In the genomic region with DNA sequence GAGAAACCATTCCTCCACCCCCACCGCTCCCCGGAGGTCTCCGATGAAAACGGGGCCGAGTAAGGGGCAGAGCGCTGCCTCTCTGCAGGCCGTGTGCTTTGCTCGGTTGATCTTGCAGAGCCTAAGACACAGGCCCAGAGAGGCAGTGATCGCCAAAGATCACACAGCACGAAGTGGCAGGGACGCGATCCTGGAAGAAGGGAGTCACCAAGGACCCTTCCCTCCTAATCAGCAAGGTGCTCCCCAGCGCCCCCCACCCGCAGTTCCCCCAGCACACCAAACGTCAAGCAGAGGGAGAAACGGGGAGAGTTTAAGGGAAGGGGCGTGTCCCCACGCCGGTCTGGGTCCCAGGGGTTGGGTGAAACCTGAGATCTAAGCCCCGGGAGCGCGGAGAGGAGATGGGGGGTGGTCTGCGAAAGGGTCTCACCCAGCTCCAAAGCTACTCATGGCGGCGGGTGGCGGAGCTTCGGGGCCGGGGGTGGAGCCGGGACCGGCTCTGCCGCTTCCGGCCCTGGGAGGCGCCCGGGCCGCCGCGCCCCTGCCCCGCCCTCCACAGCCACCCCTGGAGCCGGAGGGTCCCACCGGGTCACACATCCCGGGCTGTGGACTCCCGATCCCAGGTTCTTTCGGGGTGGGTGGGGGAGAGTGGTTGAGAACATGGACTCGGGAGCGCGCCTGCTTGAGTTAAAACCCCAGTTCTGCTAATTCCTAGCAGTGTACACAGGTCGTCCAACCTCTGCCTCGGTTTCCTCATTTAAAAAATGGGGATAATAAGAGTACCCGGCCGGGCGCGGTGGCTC, we compare ENCODE assay signal across 8 cellular contexts. TPM values are rescaled to one million over a fixed set of nuclear protein-coding genes. Genes with fewer than 3 reads are reported as not detected.
DNase-seq lines count a peak whose midpoint lies in the region; ATAC-seq and TF ChIP-seq lines count a peak whose summit lies in the region.

A gene with protein sequence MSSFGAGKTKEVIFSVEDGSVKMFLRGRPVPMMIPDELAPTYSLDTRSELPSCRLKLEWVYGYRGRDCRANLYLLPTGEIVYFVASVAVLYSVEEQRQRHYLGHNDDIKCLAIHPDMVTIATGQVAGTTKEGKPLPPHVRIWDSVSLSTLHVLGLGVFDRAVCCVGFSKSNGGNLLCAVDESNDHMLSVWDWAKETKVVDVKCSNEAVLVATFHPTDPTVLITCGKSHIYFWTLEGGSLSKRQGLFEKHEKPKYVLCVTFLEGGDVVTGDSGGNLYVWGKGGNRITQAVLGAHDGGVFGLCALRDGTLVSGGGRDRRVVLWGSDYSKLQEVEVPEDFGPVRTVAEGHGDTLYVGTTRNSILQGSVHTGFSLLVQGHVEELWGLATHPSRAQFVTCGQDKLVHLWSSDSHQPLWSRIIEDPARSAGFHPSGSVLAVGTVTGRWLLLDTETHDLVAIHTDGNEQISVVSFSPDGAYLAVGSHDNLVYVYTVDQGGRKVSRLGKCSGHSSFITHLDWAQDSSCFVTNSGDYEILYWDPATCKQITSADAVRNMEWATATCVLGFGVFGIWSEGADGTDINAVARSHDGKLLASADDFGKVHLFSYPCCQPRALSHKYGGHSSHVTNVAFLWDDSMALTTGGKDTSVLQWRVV (minus strand): TSS at position 468 of the 800 bp plus-strand sequence. CDS start 21 bp downstream, at position 447.

- no peak for TF ChIP-seq CTCF in subcutaneous adipose tissue (IDR thresholded peaks at IDR 0.05; ENCODE audit: low read depth)

- no peaks in the 10 kb centered on the region for H3K9me3 ChIP-seq in muscle layer of duodenum (ENCODE audit: control insufficient read depth in 1 of 2, low read length in 2 of 2)

- no peaks in the 10 kb centered on the region for H3K36me3 ChIP-seq in muscle layer of duodenum (ENCODE audit: control insufficient read depth in 1 of 2, insufficient read depth in 2 of 2, low read length in 2 of 2)

- peaks cover 5% of the 10 kb centered on the region for H3K27me3 ChIP-seq in muscle layer of duodenum (ENCODE audit: low read depth, low read length)

- no peak for ATAC-seq in GM19455 (IDR thresholded peaks at IDR 0.05; ENCODE audit: unreplicated experiment)

- H3K4me1 ChIP-seq in muscle layer of duodenum (ENCODE audit: control insufficient read depth in 1 of 2, insufficient read depth in 2 of 2, low read length in 2 of 2): peaks cover 4 to 39% of the 10 kb centered on the region in 2 donors

- peak within 1 kb of the TSS; percentile 78 to 83 for H3K4me3 ChIP-seq in muscle layer of duodenum (ENCODE audit: low read depth in 1 of 2, low read length in 2 of 2)

- H3K27ac ChIP-seq in muscle layer of duodenum (ENCODE audit: low read length): peak within 1 kb of the TSS; percentile 23

- DNase-seq in DMS79 treated with DMSO at 0.1 percent for 48 hours (lab: John Stamatoyannopoulos, UW): peak; percentile 35
- DNase-seq in DMS79 (lab: John Stamatoyannopoulos, UW): no peak
- peak; percentile 50 for DNase-seq in NCI-H2171 treated with DMSO at 0.1 percent for 48 hours (lab: John Stamatoyannopoulos, UW)
- DNase-seq in activated CD8-positive, alpha-beta memory T cell treated with anti-CD3 and anti-CD28 coated beads for 48 hours (ENCODE audit: low read depth in 2 of 3, low spot score in 2 of 3): peak in 2 of 3 experiments; percentile 19 to 23
- DNase-seq in epidermal melanocyte (ENCODE audit: insufficient read length, low spot score): peak; percentile 60

RNA-seq across cellular contexts. Expression of the gene that starts here (rescaled TPM):
- 10 to 100 TPM in 3 of 4 donors, 1 to 10 TPM in 1; 5.4 to 32.6 (median 20.7) TPM for total RNA-seq in subcutaneous adipose tissue
